In genomic region chr3:149239357-149239936, GRCh38 we compare ENCODE assay signal across 2 cellular contexts.
TF ChIP-seq lines count a peak whose summit lies in the region.

No MANE protein-coding gene starts in this region.

TF ChIP-seq in HepG2, 621 proteins besides CTCF, POLR2A, EP300 and RAD21 (continued from another document and continues in another):
- TF ChIP-seq ZNF646 (CRISPR knock-in tag; IDR thresholded peaks at IDR 0.05) (no peak), PRDM15 (CRISPR knock-in tag; IDR thresholded peaks at IDR 0.05) (peak; percentile 64; the same call in 1 of the 2 replicates), ZNF790 (CRISPR knock-in tag; IDR thresholded peaks at IDR 0.05; ENCODE audit: borderline replicate concordance) (no peak)

TF ChIP-seq in WTC11, 78 proteins besides CTCF, POLR2A, EP300 and RAD21 (continued from another document):
- peak; percentile 82 for TF ChIP-seq PRDM15 (CRISPR knock-in tag; IDR thresholded peaks at IDR 0.05)
